ENCODE assay signal across 8 cellular contexts in the genomic region with DNA sequence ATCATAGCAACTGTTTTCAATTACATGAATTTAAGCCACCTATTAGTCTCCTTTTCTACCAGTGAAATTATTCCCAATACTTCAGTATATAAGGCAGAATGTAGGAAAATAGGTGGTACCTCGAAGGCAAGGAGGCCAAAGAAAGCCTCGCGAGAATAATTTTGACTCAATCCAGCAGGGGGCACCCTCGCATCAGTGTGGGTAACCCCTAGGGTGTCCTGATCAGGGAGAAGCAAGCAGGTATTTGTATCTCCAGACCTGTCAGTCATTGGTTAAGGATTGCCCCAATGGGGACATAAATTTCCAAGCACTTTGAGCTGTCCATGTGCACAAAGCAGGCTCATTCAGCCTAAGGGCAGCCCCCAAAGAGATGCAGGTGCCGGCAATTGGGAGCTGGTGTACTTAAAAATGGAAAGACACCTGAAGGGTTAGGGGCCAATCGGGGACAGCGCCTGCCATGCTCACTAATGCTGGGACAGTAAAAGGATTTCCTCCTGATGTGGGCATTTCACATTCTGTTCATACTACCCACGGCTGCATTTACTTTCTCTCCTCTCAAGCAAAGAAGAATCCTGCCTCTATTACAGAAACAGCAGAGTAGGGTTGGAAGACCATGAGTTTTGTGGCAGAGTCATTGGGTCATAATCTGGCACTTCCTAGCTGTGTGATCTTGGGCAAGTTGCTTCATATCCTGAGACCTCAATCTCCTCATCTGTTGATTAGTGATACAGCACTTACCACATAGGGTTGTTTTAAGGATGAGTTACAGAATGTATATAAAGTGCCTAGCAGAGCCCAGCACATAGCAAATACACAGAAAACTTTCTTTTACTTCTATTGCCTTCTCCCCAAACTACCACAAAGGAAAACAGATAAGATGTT.
DNase-seq lines count a peak whose midpoint lies in the region; ATAC-seq and TF ChIP-seq lines count a peak whose summit lies in the region.

No MANE protein-coding gene starts in this region.

- CTCF ChIA-PET in CD8-positive, alpha-beta T cell (lab: Charles Lee), result interaction anchor here (0.6 to 2.4 kb wide), 9 partner anchors 8 to 986 kb away, joined by 3 to 9 read pairs (median 4); no protein-coding TSS in a partner anchor

- H3K36me3 ChIP-seq in CD8-positive, alpha-beta T cell (ENCODE audit: insufficient read depth, low read length), result no peaks in the 10 kb centered on the region

- H3K27ac ChIP-seq in CD8-positive, alpha-beta T cell (ENCODE audit: low read depth, low read length), result no peak overlapping the region

- peak; percentile 8 to 61 (median 34) for DNase-seq in CD8-positive, alpha-beta T cell
- DNase-seq in OCI-M1 (lab: John Stamatoyannopoulos, UW) (peak; percentile 55), inferior parietal cortex (ENCODE audit: extremely low spot score) (peak; percentile 60), GDM1 (lab: John Stamatoyannopoulos, UW) (no peak), NOMO-1 treated with dmso at 0.1 percent for 144 hours (lab: John Stamatoyannopoulos, UW; ENCODE audit: unreplicated experiment) (no peak)
- DNase-seq in activated T-helper 9 cell treated with anti-CD3 and anti-CD28 coated beads, Interleukin-2, amount 50 U/mL, for 16 hours (ENCODE audit: low read depth), result peak; percentile 41
- peak; percentile 42 for DNase-seq in stimulated activated CD8-positive, alpha-beta memory T cell treated with anti-CD3 and anti-CD28 coated beads, Interleukin-15, amount 100 ng/mL, for 1 hour (ENCODE audit: low read depth)

- H3K27me3 ChIP-seq in CD8-positive, alpha-beta T cell (ENCODE audit: insufficient read depth, low read length), result no peaks in the 10 kb centered on the region

- H3K4me3 ChIP-seq in CD8-positive, alpha-beta T cell (ENCODE audit: low read depth, low read length), result no peak overlapping the region

- no peaks in the 10 kb centered on the region for H3K9me3 Mint-ChIP-seq in CD8-positive, alpha-beta T cell

- POLR2A ChIA-PET in CD8-positive, alpha-beta T cell (lab: Charles Lee), result no interaction called here

- H3K27me3 Mint-ChIP-seq in CD8-positive, alpha-beta T cell (ENCODE audit: low read depth), result no peaks in the 10 kb centered on the region

- H3K36me3 Mint-ChIP-seq in CD8-positive, alpha-beta T cell, result no peaks in the 10 kb centered on the region

- intact Hi-C loops in CD8-positive, alpha-beta T cell (cut with DNase I, micrococcal nuclease), result loop anchor here in 1 of 2 experiments (1.0 kb wide), 1 partner anchor 106 kb away; no protein-coding TSS in a partner anchor

- H3K4me3 Mint-ChIP-seq in CD8-positive, alpha-beta T cell, result no peak overlapping the region

- TF ChIP-seq CTCF in CD8-positive, alpha-beta T cell (IDR thresholded peaks at IDR 0.05), result peak; percentile 37

- H3K27ac Mint-ChIP-seq in CD8-positive, alpha-beta T cell, result no peak overlapping the region

- H3K4me1 ChIP-seq in CD8-positive, alpha-beta T cell (ENCODE audit: insufficient read depth, low read length), result no peaks in the 10 kb centered on the region

- ATAC-seq in CD8-positive, alpha-beta T cell, result peak; percentile 38
- ATAC-seq in GM19467 (IDR thresholded peaks at IDR 0.05; ENCODE audit: unreplicated experiment), result peak; percentile 73

- H3K9me3 ChIP-seq in CD8-positive, alpha-beta T cell (ENCODE audit: low read length), result no peaks in the 10 kb centered on the region

- H3K4me1 Mint-ChIP-seq in CD8-positive, alpha-beta T cell (ENCODE audit: low read depth), result no peaks in the 10 kb centered on the region

Comparison
In these comparisons a context has a peak if more than half of its experiments do, and no peak if none do; other contexts are left out.
1. DNase-seq: peak in CD8-positive, alpha-beta T cell (7 of 7), OCI-M1 (single experiment), activated T-helper 9 cell treated with anti-CD3 and anti-CD28 coated beads, Interleukin-2, amount 50 U/mL, for 16 hours (single experiment), inferior parietal cortex (single experiment) and stimulated activated CD8-positive, alpha-beta memory T cell treated with anti-CD3 and anti-CD28 coated beads, Interleukin-15, amount 100 ng/mL, for 1 hour (single experiment); none in GDM1 (single experiment) and NOMO-1 treated with dmso at 0.1 percent for 144 hours (single experiment).